ENCODE assay signal across 7 cellular contexts in genomic region chr10:33300544-33300943, GRCh38. TPM values are rescaled to one million over a fixed set of nuclear protein-coding genes. Genes with fewer than 3 reads are reported as not detected.
DNase-seq lines count a peak whose midpoint lies in the region; ATAC-seq and TF ChIP-seq lines count a peak whose summit lies in the region.
"Not testable (repeated sequence)": the region's sequence is repeated elsewhere in the genome, so short reads cannot be mapped to it uniquely, and the experiment has no call there.
"Had no signal": no experiment of that assay in that cellular context is flagged by ENCODE, and none has a peak within 500 bp of the region (broad histone marks: within the 10 kb centered on the region; RNA-seq: fewer than 3 reads in every experiment).

No MANE protein-coding gene starts in this region.

- H2BK120ac ChIP-seq in IMR-90 (ENCODE audit: low read depth, low read length); mesendoderm (ENCODE audit: low read depth, low read length): not testable (repeated sequence)

- H4K91ac ChIP-seq in IMR-90 (ENCODE audit: insufficient read depth, low read depth, low read length): not testable (repeated sequence)

- not testable (repeated sequence) for H4K5ac ChIP-seq in IMR-90 (ENCODE audit: low read depth, low read length); mesendoderm (ENCODE audit: low read length)

- POLR2A ChIA-PET in Caco-2 (lab: Charles Lee); IMR-90 (lab: Charles Lee; ENCODE audit: unreplicated experiment): not testable (repeated sequence)

- dilution Hi-C loops in IMR-90 (cut with HindIII; ENCODE audit: low sequenced_read_pairs, unreplicated experiment): not testable (repeated sequence)

- H3K4ac ChIP-seq in IMR-90 (ENCODE audit: low read depth, low read length); mesendoderm (ENCODE audit: low read depth, low read length): not testable (repeated sequence)

- H3K9me3 ChIP-seq in Caco-2; IMR-90 (ENCODE audit: control insufficient read depth, insufficient read depth, low read length); endodermal cell (ENCODE audit: control insufficient read depth, low read length); heart left ventricle: not testable (repeated sequence)

- TF ChIP-seq POLR2A in IMR-90 (IDR thresholded peaks at IDR 0.05; ENCODE audit: low read depth, low read length); heart left ventricle (IDR thresholded peaks at IDR 0.05): not testable (repeated sequence)

- peaks cover 69% of the 10 kb centered on the region for H3K36me3 Mint-ChIP-seq in Caco-2 (ENCODE audit: insufficient read depth, unreplicated experiment)
- not testable (repeated sequence) for H3K36me3 Mint-ChIP-seq in endodermal cell (ENCODE audit: low read depth); progenitor cell of endocrine pancreas (ENCODE audit: insufficient read depth)

- TF ChIP-seq CTCF in Caco-2 (IDR thresholded peaks at IDR 0.05; ENCODE audit: insufficient read depth in 1 of 2, low read depth in 1 of 2, low read length in 1 of 2, severe bottlenecking in 1 of 2, unreplicated experiment in 1 of 2); IMR-90 (conservative IDR thresholded peaks at IDR 0.05; ENCODE audit: low read depth, low read length); endodermal cell (conservative IDR thresholded peaks at IDR 0.05); heart left ventricle (IDR thresholded peaks at IDR 0.05); progenitor cell of endocrine pancreas (IDR thresholded peaks at IDR 0.05; ENCODE audit: unreplicated experiment): not testable (repeated sequence)

- H3K4me3 Mint-ChIP-seq in Caco-2 (ENCODE audit: unreplicated experiment) (peak overlapping the region; percentile 3), endodermal cell (peak overlapping the region; percentile 18)
- H3K4me3 Mint-ChIP-seq in progenitor cell of endocrine pancreas (ENCODE audit: low read depth): not testable (repeated sequence)

- not testable (repeated sequence) for H2AK9ac ChIP-seq in IMR-90 (replicated peaks; ENCODE audit: low read depth, low read length, poor library complexity)

- intact Hi-C loops in Caco-2 (cut with micrococcal nuclease; ENCODE audit: unreplicated experiment): not testable (repeated sequence)
- intact Hi-C loops in IMR-90 (cut with micrococcal nuclease) (loop anchor here (10.0 kb wide), 1 partner anchor 286 kb away; no protein-coding TSS in a partner anchor), heart left ventricle (cut with DNase I) (loop anchor here in 1 of 10 donors (5.0 kb wide), 1 partner anchor 53 kb away; no protein-coding TSS in a partner anchor)

- not testable (repeated sequence) for H2AFZ ChIP-seq in IMR-90 (replicated peaks; ENCODE audit: low read length, poor library complexity)

- not testable (repeated sequence) for ATAC-seq in IMR-90 (ENCODE audit: low read depth); heart left ventricle

- not testable (repeated sequence) for H3K18ac ChIP-seq in IMR-90 (ENCODE audit: low read depth, low read length)
- peak overlapping the region; percentile 21 for H3K18ac ChIP-seq in mesendoderm (ENCODE audit: low read length)

- peaks cover 58 to 76% of the 10 kb centered on the region in 2 experiments for H3K79me1 ChIP-seq in IMR-90 (ENCODE audit: low read depth in 1 of 2, low read length in 2 of 2)
- not testable (repeated sequence) for H3K79me1 ChIP-seq in mesendoderm (ENCODE audit: low read length)

- H3K79me2 ChIP-seq in mesendoderm (ENCODE audit: control insufficient read depth, insufficient read depth, low read length): not testable (repeated sequence)

- not testable (repeated sequence) for H3K4me2 ChIP-seq in IMR-90 (ENCODE audit: low read depth, low read length); mesendoderm (ENCODE audit: low read length)

- CTCF ChIA-PET in Caco-2 (lab: Charles Lee); IMR-90 (lab: Yijun Ruan, JAX): not testable (repeated sequence)

- not testable (repeated sequence) for H3K4me3 ChIP-seq in Caco-2 (ENCODE audit: low read depth, low read length); IMR-90 (ENCODE audit: insufficient read depth, low read depth, low read length); heart left ventricle; mesendoderm (ENCODE audit: low read length)
- H3K4me3 ChIP-seq in endodermal cell (ENCODE audit: low read length): peak overlapping the region; percentile 38

- 0 out of 2 replicates have a peak overlapping the region, but pooled peaks have one; percentile 4 for H2AK5ac ChIP-seq in IMR-90 (ENCODE audit: low read depth, low read length)
- not testable (repeated sequence) for H2AK5ac ChIP-seq in mesendoderm (ENCODE audit: low read length)

- H3K14ac ChIP-seq in IMR-90 (replicated peaks; ENCODE audit: low read depth, low read length): not testable (repeated sequence)

- WGBS in IMR-90 (ENCODE audit: extremely low coverage in 2 of 2, insufficient read length in 1 of 2), 2 experiments: no CpG with 5 or more reads among the region's 3 CpGs
- 55 to 69% methylated on average over 3 of the region's 3 CpGs for WGBS in endodermal cell (ENCODE audit: insufficient coverage in 1 of 2, insufficient read length in 1 of 2), 2 experiments
- 62 to 70% (median 65%) methylated on average over 3 of the region's 3 CpGs for WGBS in heart left ventricle, 4 donors
- no CpG with 5 or more reads among the region's 3 CpGs for WGBS in mesendoderm (ENCODE audit: extremely low coverage, insufficient coverage, low lambda C conversion rate)

- H3K9me1 ChIP-seq in IMR-90 (ENCODE audit: insufficient read depth, low read length): not testable (repeated sequence)

- H3K4me1 Mint-ChIP-seq in Caco-2 (ENCODE audit: low read depth, unreplicated experiment) (peaks cover 48% of the 10 kb centered on the region), endodermal cell (peaks cover 66% of the 10 kb centered on the region), progenitor cell of endocrine pancreas (ENCODE audit: low read depth) (peaks cover 46% of the 10 kb centered on the region)

- not testable (repeated sequence) for H4K8ac ChIP-seq in IMR-90 (ENCODE audit: low read depth in 2 of 2, low read length in 2 of 2); mesendoderm (ENCODE audit: low read depth, low read length)

- H2BK15ac ChIP-seq in IMR-90 (ENCODE audit: low read depth, low read length); mesendoderm (replicated peaks; ENCODE audit: low read depth): not testable (repeated sequence)

- peaks cover 25% of the 10 kb centered on the region for H3K4me1 ChIP-seq in Caco-2
- peaks cover 13% of the 10 kb centered on the region for H3K4me1 ChIP-seq in IMR-90 (ENCODE audit: control insufficient read depth, insufficient read depth, low read length)
- H3K4me1 ChIP-seq in endodermal cell (ENCODE audit: control insufficient read depth, insufficient read depth, low read length): peaks cover 43% of the 10 kb centered on the region
- peaks cover 19 to 100% (median 91%) of the 10 kb centered on the region in 12 donors for H3K4me1 ChIP-seq in heart left ventricle
- H3K4me1 ChIP-seq in mesendoderm (ENCODE audit: control insufficient read depth, low read depth, low read length): peaks cover 30% of the 10 kb centered on the region

- H3K27me3 Mint-ChIP-seq in Caco-2 (ENCODE audit: insufficient read depth, unreplicated experiment); endodermal cell (ENCODE audit: insufficient read depth); progenitor cell of endocrine pancreas: not testable (repeated sequence)

- H3K56ac ChIP-seq in IMR-90 (ENCODE audit: extremely low read depth, insufficient read depth, low read length): not testable (repeated sequence)
- H3K56ac ChIP-seq in mesendoderm (ENCODE audit: low read length): peak overlapping the region; percentile 70

- not testable (repeated sequence) for BruUV-seq in Caco-2 (replicated peaks; lab: Mats Ljungman, UMichigan); IMR-90 (replicated peaks; lab: Mats Ljungman, UMichigan)

- in situ Hi-C loops in IMR-90 (cut with MboI; ENCODE audit: low sequenced_read_pairs): not testable (repeated sequence)

- not testable (repeated sequence) for TF ChIP-seq RAD21 in IMR-90 (IDR thresholded peaks at IDR 0.05; ENCODE audit: low read length)

- not testable (repeated sequence) for H2BK5ac ChIP-seq in IMR-90 (ENCODE audit: low read depth, low read length, poor library complexity, severe bottlenecking)
- H2BK5ac ChIP-seq in mesendoderm (ENCODE audit: low read length): peak overlapping the region; percentile 82

- H4K20me1 ChIP-seq in IMR-90 (ENCODE audit: insufficient read depth, low read length): not testable (repeated sequence)

- not testable (repeated sequence) for H2BK20ac ChIP-seq in IMR-90 (ENCODE audit: low read depth, low read length)

- not testable (repeated sequence) for H3K27ac ChIP-seq in IMR-90 (ENCODE audit: insufficient read depth, low read length); endodermal cell (ENCODE audit: low read depth, low read length); mesendoderm (ENCODE audit: low read depth, low read length)
- H3K27ac ChIP-seq in heart left ventricle: peak overlapping the region in 9 of 12 donors; percentile 23 to 82 (median 67)

- not testable (repeated sequence) for H3K27ac Mint-ChIP-seq in Caco-2 (ENCODE audit: unreplicated experiment)
- peak overlapping the region; percentile 75 for H3K27ac Mint-ChIP-seq in endodermal cell
- peak overlapping the region; percentile 68 for H3K27ac Mint-ChIP-seq in progenitor cell of endocrine pancreas

- DNase-seq in Caco-2 (peak; percentile 40 to 50), mesendoderm (peak; percentile 81)
- not testable (repeated sequence) for DNase-seq in IMR-90; endodermal cell; heart left ventricle; progenitor cell of endocrine pancreas (ENCODE audit: low spot score, unreplicated experiment)

- H3K36me3 ChIP-seq in Caco-2 (ENCODE audit: control insufficient read depth, insufficient read depth, low read length); IMR-90 (ENCODE audit: control insufficient read depth, insufficient read depth, low read length); mesendoderm (ENCODE audit: control insufficient read depth, insufficient read depth, low read length): not testable (repeated sequence)
- peaks cover 48% of the 10 kb centered on the region for H3K36me3 ChIP-seq in endodermal cell (ENCODE audit: control insufficient read depth, insufficient read depth, low read length)
- peaks cover 0 to 41% (median 24%) of the 10 kb centered on the region in 9 donors for H3K36me3 ChIP-seq in heart left ventricle

- not testable (repeated sequence) for H3K23ac ChIP-seq in IMR-90 (ENCODE audit: low read depth, low read length); mesendoderm (ENCODE audit: low read length)

- not testable (repeated sequence) for H3K9ac ChIP-seq in IMR-90 (ENCODE audit: low read depth, low read length); endodermal cell (ENCODE audit: extremely low read depth, low read length, poor library complexity, severe bottlenecking); mesendoderm (ENCODE audit: low read length)

- H3K9me3 Mint-ChIP-seq in Caco-2 (ENCODE audit: unreplicated experiment); endodermal cell; progenitor cell of endocrine pancreas (ENCODE audit: low read depth): not testable (repeated sequence)

- H3K27me3 ChIP-seq in Caco-2 (replicated peaks; ENCODE audit: control insufficient read depth, insufficient read depth, low read length); IMR-90 (ENCODE audit: control insufficient read depth, insufficient read depth, low read length); endodermal cell (ENCODE audit: control insufficient read depth, insufficient read depth, low read length, poor library complexity, severe bottlenecking); heart left ventricle; mesendoderm (ENCODE audit: insufficient read depth, low read length, poor library complexity): not testable (repeated sequence)

RNA-seq across cellular contexts. Expression of gene NRP1, which starts 33.9 kb away (rescaled TPM):
- total RNA-seq in Caco-2 (2022) (99.3 and 123 TPM in 2 replicates), IMR-90 (2012; rRNA removed) (191 and 227 TPM in 2 replicates), endodermal cell (10 to 100 TPM; 20.7 to 30.6 TPM), heart left ventricle (100 to 1,000 TPM; 115 to 279 (median 173) TPM), progenitor cell of endocrine pancreas (33.4 and 37.0 TPM in 2 replicates)
- polyA plus RNA-seq in IMR-90 (2012; rRNA removed) (87.5 and 108 TPM in 2 replicates), heart left ventricle (10 to 100 TPM; 47.1 to 69.4 TPM)
- polyA plus RNA-seq in IMR-90 (2012; cell fraction: cytosol; rRNA removed): 35.8 and 44.6 TPM in 2 replicates
- polyA plus RNA-seq in IMR-90 (2012; cell fraction: nucleus; rRNA removed; ENCODE audit: low replicate concordance): 31.3 and 126 TPM in 2 replicates
- polyA plus RNA-seq in endodermal cell (2013, experiment 1 of 2): 18.0 TPM
- 18.6 TPM for polyA plus RNA-seq in endodermal cell (2013, experiment 2 of 2)
- 2.4 TPM for polyA plus RNA-seq in mesendoderm (2013, experiment 1 of 2)
- polyA plus RNA-seq in mesendoderm (2013, experiment 2 of 2): 2.0 TPM
- polyA plus RNA-seq: CD4-positive, alpha-beta memory T cell had no signal
